In the genomic region with DNA sequence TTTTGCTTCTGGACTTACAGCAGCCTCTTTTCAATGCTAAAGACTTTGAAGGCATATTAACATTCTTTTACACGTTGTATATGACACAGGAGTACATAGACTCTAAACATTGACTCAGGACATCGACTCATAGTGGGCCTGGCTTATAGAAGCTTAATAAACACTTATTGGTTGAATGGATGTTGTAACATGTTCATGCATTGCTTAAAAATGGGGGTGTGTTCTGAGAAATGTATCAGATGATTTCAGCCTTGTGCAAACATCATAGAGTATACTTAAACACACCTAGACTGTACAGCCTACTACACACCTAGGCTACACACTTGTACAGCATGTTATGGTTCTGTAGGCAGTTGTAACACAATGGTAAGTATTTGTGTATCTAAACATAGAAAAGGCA, we compare ENCODE assay signal across 16 cellular contexts. TPM values are rescaled to one million over a fixed set of nuclear protein-coding genes. Genes with fewer than 3 reads are reported as not detected.
A peak's percentile ranks its signal among the peaks of the same experiment; 100 is the strongest.
DNase-seq lines count a peak whose midpoint lies in the region; ATAC-seq and FAIRE-seq lines count a peak whose summit lies in the region.
"Had no signal": no experiment of that assay in that cellular context is flagged by ENCODE, and none has a peak within 500 bp of the region (broad histone marks: within the 10 kb centered on the region; RNA-seq: fewer than 3 reads in every experiment).

No MANE protein-coding gene starts in this region.

- H3K9me3 ChIP-seq in trophoblast cell (ENCODE audit: insufficient read depth, low read depth, low read length), result no peaks in the 10 kb centered on the region

- H4K8ac ChIP-seq in trophoblast cell (ENCODE audit: low read depth, low read length), result no peak overlapping the region

- H3K23ac ChIP-seq in trophoblast cell (ENCODE audit: low read length), result no peak overlapping the region

- no peak overlapping the region for H3K4me2 ChIP-seq in trophoblast cell (ENCODE audit: low read length)

- FAIRE-seq in GM19239 (lab: Jason Lieb, UNC), result no peak

- no peaks in the 10 kb centered on the region for H3K79me1 ChIP-seq in trophoblast cell (ENCODE audit: low read length)

- no peak overlapping the region for H2BK12ac ChIP-seq in trophoblast cell (ENCODE audit: low read length)

- H3K4me1 ChIP-seq in trophoblast cell (ENCODE audit: control insufficient read depth in 1 of 2, insufficient read depth in 2 of 2, low read length in 2 of 2), result no peaks in the 10 kb centered on the region

- no peak overlapping the region for H3K4ac ChIP-seq in trophoblast cell (ENCODE audit: low read depth, low read length)

- H4K91ac ChIP-seq in trophoblast cell (ENCODE audit: low read depth, low read length), result no peak overlapping the region

- H3K79me2 ChIP-seq in trophoblast cell (ENCODE audit: control insufficient read depth, insufficient read depth, low read length, poor library complexity), result no peaks in the 10 kb centered on the region

- no peak overlapping the region for H3K18ac ChIP-seq in trophoblast cell (ENCODE audit: low read length)

- H3K14ac ChIP-seq in trophoblast cell (ENCODE audit: low read length), result no peak overlapping the region

- H3K27me3 Mint-ChIP-seq in activated T-helper 17 cell treated with anti-CD3 and anti-CD28 coated beads, Interleukin-2, amount 50 U/mL, for 72 hours, result no peaks in the 10 kb centered on the region
- H3K27me3 Mint-ChIP-seq: activated naive CD8-positive, alpha-beta T cell treated with anti-CD3 and anti-CD28 coated beads, Interleukin-2, amount 10 ng/mL, durations not matched to agents 7 days and 5 days; stimulated activated naive CD8-positive, alpha-beta T cell treated with anti-CD3 and anti-CD28 coated beads, Interleukin-15, amount 100 ng/mL, for 72 hours had no signal

- no peak overlapping the region for H2AK5ac ChIP-seq in trophoblast cell (ENCODE audit: low read length)

- no peak overlapping the region for H3K27ac ChIP-seq in trophoblast cell (ENCODE audit: low read depth, low read length)

- H3K36me3 ChIP-seq in trophoblast cell (ENCODE audit: control insufficient read depth in 1 of 2, insufficient read depth in 2 of 2, low read length in 2 of 2), result peaks cover 0 to 3% of the 10 kb centered on the region in 2 experiments

- H3K27ac Mint-ChIP-seq in activated T-helper 17 cell treated with anti-CD3 and anti-CD28 coated beads, Interleukin-2, amount 50 U/mL, for 72 hours, result peak overlapping the region; percentile 43
- H3K27ac Mint-ChIP-seq: activated naive CD8-positive, alpha-beta T cell treated with anti-CD3 and anti-CD28 coated beads, Interleukin-2, amount 10 ng/mL, durations not matched to agents 7 days and 5 days; stimulated activated naive CD8-positive, alpha-beta T cell treated with anti-CD3 and anti-CD28 coated beads, Interleukin-15, amount 100 ng/mL, for 72 hours had no signal

- no peaks in the 10 kb centered on the region for H3K9me3 Mint-ChIP-seq in activated T-helper 17 cell treated with anti-CD3 and anti-CD28 coated beads, Interleukin-2, amount 50 U/mL, for 72 hours
- H3K9me3 Mint-ChIP-seq: activated naive CD8-positive, alpha-beta T cell treated with anti-CD3 and anti-CD28 coated beads, Interleukin-2, amount 10 ng/mL, durations not matched to agents 7 days and 5 days; stimulated activated naive CD8-positive, alpha-beta T cell treated with anti-CD3 and anti-CD28 coated beads, Interleukin-15, amount 100 ng/mL, for 72 hours had no signal

- no peak for ATAC-seq in activated T-helper 17 cell treated with anti-CD3 and anti-CD28 coated beads, Interleukin-2, amount 50 U/mL, for 72 hours (replicated peaks)
- no peak for ATAC-seq in HG02623 (IDR thresholded peaks at IDR 0.05; ENCODE audit: unreplicated experiment)
- ATAC-seq: stimulated activated naive CD8-positive, alpha-beta T cell treated with anti-CD3 and anti-CD28 coated beads, Interleukin-15, amount 100 ng/mL, for 72 hours had no signal

- H4K12ac ChIP-seq in trophoblast cell (ENCODE audit: low read depth, low read length), result no peak overlapping the region

- no peak overlapping the region for H3K4me3 ChIP-seq in trophoblast cell (ENCODE audit: low read depth, low read length)

- peaks cover 57% of the 10 kb centered on the region for H3K36me3 Mint-ChIP-seq in activated T-helper 17 cell treated with anti-CD3 and anti-CD28 coated beads, Interleukin-2, amount 50 U/mL, for 72 hours (ENCODE audit: low read depth)

- no CpG with 5 or more reads among the region's 2 CpGs for WGBS in trophoblast cell (ENCODE audit: extremely low coverage, insufficient coverage, insufficient read length)

- peaks cover 9% of the 10 kb centered on the region for H3K4me1 Mint-ChIP-seq in activated T-helper 17 cell treated with anti-CD3 and anti-CD28 coated beads, Interleukin-2, amount 50 U/mL, for 72 hours

- DNase-seq in A172 (ENCODE audit: low spot score), result peak; percentile 55
- DNase-seq in GM04504 (ENCODE audit: low read depth), result peak; percentile 24
- DNase-seq in foreskin melanocyte, result peak; percentile 7
- DNase-seq in trophoblast cell, result no peak
- no peak for DNase-seq in GM19239 (ENCODE audit: insufficient read length, low spot score)
- no peak for DNase-seq in NCI-H345 treated with DMSO at 0.1 percent for 48 hours (lab: John Stamatoyannopoulos, UW; ENCODE audit: unreplicated experiment)
- DNase-seq: activated CD4-positive, alpha-beta T cell treated with anti-CD3 and anti-CD28 coated beads, Interleukin-2, amount 50 U/mL, for 48 hours; activated naive CD8-positive, alpha-beta T cell treated with anti-CD3 and anti-CD28 coated beads, Interleukin-2, amount 10 ng/mL, durations not matched to agents 7 days and 5 days; C1 segment of cervical spinal cord; effector CD8-positive, alpha-beta T cell; GOT3; NCI-H510A; nucleus accumbens; stimulated activated naive CD8-positive, alpha-beta T cell treated with anti-CD3 and anti-CD28 coated beads, Interleukin-15, amount 100 ng/mL, for 72 hours had no signal

- H3K27me3 ChIP-seq in trophoblast cell (ENCODE audit: insufficient read depth, low read length), result no peaks in the 10 kb centered on the region

- no peak overlapping the region for H3K4me3 Mint-ChIP-seq in activated T-helper 17 cell treated with anti-CD3 and anti-CD28 coated beads, Interleukin-2, amount 50 U/mL, for 72 hours
- H3K4me3 Mint-ChIP-seq: activated naive CD8-positive, alpha-beta T cell treated with anti-CD3 and anti-CD28 coated beads, Interleukin-2, amount 10 ng/mL, durations not matched to agents 7 days and 5 days; stimulated activated naive CD8-positive, alpha-beta T cell treated with anti-CD3 and anti-CD28 coated beads, Interleukin-15, amount 100 ng/mL, for 72 hours had no signal

- H2AFZ ChIP-seq in trophoblast cell (ENCODE audit: insufficient read depth, low read length, poor library complexity), result no peak overlapping the region

- H3K9ac ChIP-seq in trophoblast cell (ENCODE audit: low read length), result no peak overlapping the region

- H2BK120ac ChIP-seq in trophoblast cell (ENCODE audit: insufficient read depth, low read length, poor library complexity), result no peak overlapping the region

- H2BK5ac ChIP-seq in trophoblast cell (ENCODE audit: low read depth, low read length, poor library complexity), result no peak overlapping the region

RNA-seq across cellular contexts. Expression of a gene that starts 17.9 kb away (rescaled TPM):
- total RNA-seq in A172 (2014; rRNA removed; shearing (Covaris generic)), result 38.4 and 53.6 TPM in 2 replicates
- total RNA-seq in activated T-helper 17 cell treated with anti-CD3 and anti-CD28 coated beads, Interleukin-2, amount 50 U/mL, for 72 hours, result 10 to 100 TPM; 58.3 to 77.4 TPM
- 40.2 and 44.1 TPM in 2 replicates for polyA plus RNA-seq in trophoblast cell (2013)

Comparison
In these comparisons a context has a peak if more than half of its experiments do, and no peak if none do; other contexts are left out.
1. DNase-seq: peak in A172 (single experiment), GM04504 (single experiment) and foreskin melanocyte (single experiment); none in trophoblast cell (0 of 2), GM19239 (single experiment) and NCI-H345 treated with DMSO at 0.1 percent for 48 hours (single experiment).